Comparison of ENCODE assay signal across 19 cellular contexts in the genomic region with DNA sequence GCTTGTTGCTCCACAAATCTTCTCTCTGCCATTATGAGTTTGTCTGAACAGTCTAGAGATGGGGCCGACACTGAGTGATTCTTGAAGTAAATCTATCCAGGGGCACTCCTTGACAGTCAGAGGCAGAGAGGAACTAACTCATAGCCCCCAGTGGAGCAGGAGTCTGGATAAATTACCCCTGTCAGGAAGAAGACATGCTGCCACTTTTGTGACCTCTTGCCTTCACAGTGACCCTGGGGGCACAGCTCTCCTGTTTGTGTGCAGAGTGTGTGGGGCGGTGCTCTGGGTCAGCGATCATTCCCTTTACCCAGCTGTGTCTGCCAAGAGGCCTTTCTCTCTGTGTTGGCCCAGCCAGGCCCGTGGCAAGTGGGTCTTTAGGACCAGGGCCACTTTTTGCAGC. TPM values are rescaled to one million over a fixed set of nuclear protein-coding genes. Genes with fewer than 3 reads are reported as not detected.
"Had no signal": no experiment of that assay in that cellular context is flagged by ENCODE, and none has a peak within 500 bp of the region (broad histone marks: within the 10 kb centered on the region; RNA-seq: fewer than 3 reads in every experiment).

No MANE protein-coding gene starts in this region.

- H3K27me3 ChIP-seq: brain microvascular endothelial cell, pancreas, transverse colon had no signal

- ATAC-seq: activated CD8-positive, alpha-beta T cell treated with anti-CD3 and anti-CD28 coated beads for 36 hours; pancreas had no signal

- H3K9me3 ChIP-seq: pancreas, transverse colon had no signal

- H3K27ac ChIP-seq: brain microvascular endothelial cell, pancreas, SK-N-MC, transverse colon, WERI-Rb-1 had no signal

- H3K36me3 ChIP-seq: brain microvascular endothelial cell, pancreas, transverse colon, WERI-Rb-1 had no signal

- FAIRE-seq: pancreas had no signal

- H3K4me3 ChIP-seq: lung, pancreas, SK-N-MC, transverse colon had no signal

- DNase-seq: activated CD4-positive, alpha-beta T cell treated with anti-CD3 and anti-CD28 coated beads for 48 hours; activated CD8-positive, alpha-beta memory T cell treated with anti-CD3 and anti-CD28 coated beads, Interleukin-2, amount 50 U/mL, for 4 hours; activated CD8-positive, alpha-beta T cell treated with anti-CD3 and anti-CD28 coated beads for 36 hours; activated naive CD4-positive, alpha-beta T cell treated with Interleukin-2 at 50 U/mL for 16 hours; anterior cingulate cortex; brain microvascular endothelial cell; effector memory CD4-positive, alpha-beta T cell; foreskin melanocyte; kidney glomerular epithelial cell; pancreas; stimulated activated CD4-positive, alpha-beta T cell treated with anti-CD3 and anti-CD28 coated beads, Interleukin-4, amount 100 ng/mL, for 1 hour; stimulated activated naive CD4-positive, alpha-beta T cell; T-helper 1 cell; T1000; transverse colon; WERI-Rb-1 had no signal

RNA-seq across cellular contexts. Expression of a gene that starts 54.4 kb away (rescaled TPM):
- polyA plus RNA-seq: fibroblast of lung had no signal
